10 cellular contexts compared by ENCODE assay signal in the genomic region with DNA sequence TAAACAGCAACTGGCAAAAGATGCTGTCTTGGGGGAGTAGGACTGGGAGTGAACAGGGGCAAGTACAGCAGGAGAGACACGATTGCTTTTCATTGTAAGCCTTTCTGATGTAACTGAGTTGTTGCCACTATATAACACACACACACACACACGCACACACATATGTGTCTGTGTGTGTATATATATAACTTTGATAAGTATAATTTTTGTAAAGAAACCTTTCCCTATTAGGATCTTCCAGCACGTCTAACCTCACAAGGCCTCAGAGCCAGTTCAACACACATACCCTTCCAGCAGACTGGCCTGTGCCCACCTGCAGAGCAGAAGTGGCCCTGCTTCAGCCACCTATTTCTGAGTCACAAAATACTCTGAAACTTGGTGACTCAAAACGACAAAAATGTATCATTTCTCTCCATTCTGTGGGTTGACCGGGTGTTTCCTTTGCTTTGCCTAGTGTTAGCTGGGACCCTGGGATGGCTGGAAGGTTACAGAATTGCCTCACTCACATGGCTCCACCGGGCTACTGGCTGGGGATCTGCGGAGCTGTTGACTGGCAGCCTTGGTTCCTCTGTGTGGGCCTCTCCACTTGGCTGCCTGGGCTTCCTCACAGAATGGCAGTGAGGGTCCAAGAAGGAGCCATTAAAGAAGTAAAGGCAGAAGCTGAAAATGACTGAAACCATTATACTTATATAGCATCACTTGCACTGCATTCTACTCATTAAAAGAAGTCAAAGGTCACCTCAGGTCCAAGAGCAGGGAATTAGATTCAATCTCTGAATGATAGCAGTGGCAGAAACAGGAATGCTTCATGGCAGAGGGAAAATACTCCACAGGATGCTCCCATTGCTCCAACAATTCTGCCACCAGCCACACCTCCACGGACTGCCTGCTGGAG.
DNase-seq lines count a peak whose midpoint lies in the region; ATAC-seq and TF ChIP-seq lines count a peak whose summit lies in the region.
"Had no signal": no experiment of that assay in that cellular context is flagged by ENCODE, and none has a peak within 500 bp of the region (broad histone marks: within the 10 kb centered on the region; RNA-seq: fewer than 3 reads in every experiment).

No MANE protein-coding gene starts in this region.

- no peaks in the 10 kb centered on the region for H3K36me3 ChIP-seq in upper lobe of left lung
- H3K36me3 ChIP-seq in GM23338 (ENCODE audit: insufficient read depth): no peaks in the 10 kb centered on the region

- H3K79me2 ChIP-seq in GM23338 (replicated peaks; ENCODE audit: insufficient read depth): no peaks in the 10 kb centered on the region

- no peaks in the 10 kb centered on the region for H3K9me3 Mint-ChIP-seq in activated CD8-positive, alpha-beta T cell treated with anti-CD3 and anti-CD28 coated beads for 36 hours
- no peaks in the 10 kb centered on the region for H3K9me3 Mint-ChIP-seq in GM23338
- H3K9me3 Mint-ChIP-seq: activated naive CD8-positive, alpha-beta T cell treated with anti-CD3 and anti-CD28 coated beads, Interleukin-2, amount 10 ng/mL, durations not matched to agents 7 days and 5 days had no signal

- H3F3A ChIP-seq in GM23338 (replicated peaks; ENCODE audit: low read depth): no peaks in the 10 kb centered on the region

- peak; percentile 96 for ATAC-seq in HG02852 (IDR thresholded peaks at IDR 0.05; ENCODE audit: unreplicated experiment)
- peak; percentile 88 for ATAC-seq in activated CD8-positive, alpha-beta T cell treated with anti-CD3 and anti-CD28 coated beads for 36 hours
- no peak for ATAC-seq in upper lobe of left lung (ENCODE audit: low FRiP score in 2 of 2)
- ATAC-seq in GM23338: no peak

- WGBS in upper lobe of left lung, 2 donors: 80 to 85% methylated on average over 8 of the region's 8 CpGs

- POLR2A ChIA-PET in activated CD8-positive, alpha-beta T cell treated with anti-CD3 and anti-CD28 coated beads for 36 hours (lab: Charles Lee): no interaction called here

- no peak overlapping the region for H2AFZ ChIP-seq in GM23338

- H3K9me2 ChIP-seq in GM23338 (ENCODE audit: insufficient read depth): no peaks in the 10 kb centered on the region

- CTCF ChIA-PET in activated CD8-positive, alpha-beta T cell treated with anti-CD3 and anti-CD28 coated beads for 36 hours (lab: Charles Lee): no interaction called here

- H3K27ac Mint-ChIP-seq in activated CD8-positive, alpha-beta T cell treated with anti-CD3 and anti-CD28 coated beads for 36 hours: peak overlapping the region; percentile 23
- no peak overlapping the region for H3K27ac Mint-ChIP-seq in GM23338
- H3K27ac Mint-ChIP-seq: activated naive CD8-positive, alpha-beta T cell treated with anti-CD3 and anti-CD28 coated beads, Interleukin-2, amount 10 ng/mL, durations not matched to agents 7 days and 5 days had no signal

- peaks cover 6 to 26% (median 18%) of the 10 kb centered on the region in 4 donors for H3K4me1 ChIP-seq in upper lobe of left lung
- H3K4me1 ChIP-seq in GM23338 (ENCODE audit: insufficient read depth): peaks cover 15% of the 10 kb centered on the region

- H3K4me2 ChIP-seq in GM23338: no peak overlapping the region

- intact Hi-C loops in activated CD8-positive, alpha-beta T cell treated with anti-CD3 and anti-CD28 coated beads for 36 hours (cut with micrococcal nuclease): no loop called here

- TF ChIP-seq EP300 in upper lobe of left lung (IDR thresholded peaks at IDR 0.05): no peak

- no peak for TF ChIP-seq POLR2A in upper lobe of left lung (IDR thresholded peaks at IDR 0.05)

- H3K27me3 ChIP-seq in upper lobe of left lung: no peaks in the 10 kb centered on the region
- no peaks in the 10 kb centered on the region for H3K27me3 ChIP-seq in GM23338 (ENCODE audit: insufficient read depth)

- H3K9me3 ChIP-seq in upper lobe of left lung: no peaks in the 10 kb centered on the region

- H3K27ac ChIP-seq in upper lobe of left lung (peak overlapping the region; percentile 63 to 85 (median 76)), GM23338 (ENCODE audit: low read depth) (no peak overlapping the region)

- no peak overlapping the region for H3K4me3 ChIP-seq in upper lobe of left lung
- no peak overlapping the region for H3K4me3 ChIP-seq in GM23338

- no peak overlapping the region for H3K4me3 Mint-ChIP-seq in activated CD8-positive, alpha-beta T cell treated with anti-CD3 and anti-CD28 coated beads for 36 hours
- H3K4me3 Mint-ChIP-seq in GM23338: no peak overlapping the region
- H3K4me3 Mint-ChIP-seq: activated naive CD8-positive, alpha-beta T cell treated with anti-CD3 and anti-CD28 coated beads, Interleukin-2, amount 10 ng/mL, durations not matched to agents 7 days and 5 days had no signal

- H3K27me3 Mint-ChIP-seq in activated CD8-positive, alpha-beta T cell treated with anti-CD3 and anti-CD28 coated beads for 36 hours: no peaks in the 10 kb centered on the region
- H3K27me3 Mint-ChIP-seq in GM23338 (ENCODE audit: insufficient read depth, low read depth, poor library complexity): peaks cover 7% of the 10 kb centered on the region

- H4K20me1 ChIP-seq in GM23338 (replicated peaks; ENCODE audit: insufficient read depth): no peaks in the 10 kb centered on the region

- no peaks in the 10 kb centered on the region for H3K36me3 Mint-ChIP-seq in activated CD8-positive, alpha-beta T cell treated with anti-CD3 and anti-CD28 coated beads for 36 hours (ENCODE audit: low read depth)
- no peaks in the 10 kb centered on the region for H3K36me3 Mint-ChIP-seq in GM23338 (ENCODE audit: low read depth)
- H3K36me3 Mint-ChIP-seq: activated naive CD8-positive, alpha-beta T cell treated with anti-CD3 and anti-CD28 coated beads, Interleukin-2, amount 10 ng/mL, durations not matched to agents 7 days and 5 days had no signal

- TF ChIP-seq CTCF in activated CD8-positive, alpha-beta T cell treated with anti-CD3 and anti-CD28 coated beads for 36 hours (IDR thresholded peaks at IDR 0.05): no peak
- TF ChIP-seq CTCF in upper lobe of left lung (IDR thresholded peaks at IDR 0.05): no peak
- TF ChIP-seq CTCF in GM23338 (conservative IDR thresholded peaks at IDR 0.05; ENCODE audit: low read depth in 2 of 2): no peak

- peak; percentile 45 for DNase-seq in stimulated activated CD4-positive, alpha-beta T cell treated with anti-CD3 and anti-CD28 coated beads, Interleukin-15, amount 100 ng/mL, for 24 hours
- no peak for DNase-seq in stimulated activated CD4-positive, alpha-beta T cell treated with anti-CD3 and anti-CD28 coated beads, Interleukin-12 subunit alpha, Interleukin-12 subunit beta, amount 100 ng/mL, for 4 hours
- peak; percentile 62 for DNase-seq in activated CD8-positive, alpha-beta T cell treated with anti-CD3 and anti-CD28 coated beads for 36 hours
- DNase-seq in upper lobe of left lung: no peak
- no peak for DNase-seq in NCI-H510A (lab: John Stamatoyannopoulos, UW)
- DNase-seq in dedifferentiated amniotic fluid mesenchymal stem cell (ENCODE audit: extremely low spot score): no peak
- DNase-seq in GM23338 (ENCODE audit: low spot score): no peak
- DNase-seq: activated naive CD8-positive, alpha-beta T cell treated with anti-CD3 and anti-CD28 coated beads, Interleukin-2, amount 10 ng/mL, durations not matched to agents 7 days and 5 days; DMS153 had no signal

- peaks cover 13% of the 10 kb centered on the region for H3K4me1 Mint-ChIP-seq in activated CD8-positive, alpha-beta T cell treated with anti-CD3 and anti-CD28 coated beads for 36 hours (ENCODE audit: low read depth)
- H3K4me1 Mint-ChIP-seq in GM23338: peaks cover 39% of the 10 kb centered on the region

TF ChIP-seq in GM23338, 12 proteins besides CTCF, POLR2A, EP300 and RAD21 (continues in another document):
- no peak for TF ChIP-seq EZH2phosphoT487 (IDR thresholded peaks at IDR 0.05; ENCODE audit: unreplicated experiment)
- TF ChIP-seq JUNB (IDR thresholded peaks at IDR 0.05; ENCODE audit: unreplicated experiment): no peak
- TF ChIP-seq CREB1 (CRISPR knock-in tag; IDR thresholded peaks at IDR 0.05; ENCODE audit: low read depth): no peak
- TF ChIP-seq NANOG (IDR thresholded peaks at IDR 0.05; ENCODE audit: borderline replicate concordance): no peak
- TF ChIP-seq, protein P1, sequence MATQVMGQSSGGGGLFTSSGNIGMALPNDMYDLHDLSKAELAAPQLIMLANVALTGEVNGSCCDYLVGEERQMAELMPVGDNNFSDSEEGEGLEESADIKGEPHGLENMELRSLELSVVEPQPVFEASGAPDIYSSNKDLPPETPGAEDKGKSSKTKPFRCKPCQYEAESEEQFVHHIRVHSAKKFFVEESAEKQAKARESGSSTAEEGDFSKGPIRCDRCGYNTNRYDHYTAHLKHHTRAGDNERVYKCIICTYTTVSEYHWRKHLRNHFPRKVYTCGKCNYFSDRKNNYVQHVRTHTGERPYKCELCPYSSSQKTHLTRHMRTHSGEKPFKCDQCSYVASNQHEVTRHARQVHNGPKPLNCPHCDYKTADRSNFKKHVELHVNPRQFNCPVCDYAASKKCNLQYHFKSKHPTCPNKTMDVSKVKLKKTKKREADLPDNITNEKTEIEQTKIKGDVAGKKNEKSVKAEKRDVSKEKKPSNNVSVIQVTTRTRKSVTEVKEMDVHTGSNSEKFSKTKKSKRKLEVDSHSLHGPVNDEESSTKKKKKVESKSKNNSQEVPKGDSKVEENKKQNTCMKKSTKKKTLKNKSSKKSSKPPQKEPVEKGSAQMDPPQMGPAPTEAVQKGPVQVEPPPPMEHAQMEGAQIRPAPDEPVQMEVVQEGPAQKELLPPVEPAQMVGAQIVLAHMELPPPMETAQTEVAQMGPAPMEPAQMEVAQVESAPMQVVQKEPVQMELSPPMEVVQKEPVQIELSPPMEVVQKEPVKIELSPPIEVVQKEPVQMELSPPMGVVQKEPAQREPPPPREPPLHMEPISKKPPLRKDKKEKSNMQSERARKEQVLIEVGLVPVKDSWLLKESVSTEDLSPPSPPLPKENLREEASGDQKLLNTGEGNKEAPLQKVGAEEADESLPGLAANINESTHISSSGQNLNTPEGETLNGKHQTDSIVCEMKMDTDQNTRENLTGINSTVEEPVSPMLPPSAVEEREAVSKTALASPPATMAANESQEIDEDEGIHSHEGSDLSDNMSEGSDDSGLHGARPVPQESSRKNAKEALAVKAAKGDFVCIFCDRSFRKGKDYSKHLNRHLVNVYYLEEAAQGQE (IDR thresholded peaks at IDR 0.05; ENCODE audit: unreplicated experiment): no peak

Comparison
In these comparisons a context has a peak if more than half of its experiments do, and no peak if none do; other contexts are left out.
1. DNase-seq: peak in stimulated activated CD4-positive, alpha-beta T cell treated with anti-CD3 and anti-CD28 coated beads, Interleukin-15, amount 100 ng/mL, for 24 hours (single experiment) and activated CD8-positive, alpha-beta T cell treated with anti-CD3 and anti-CD28 coated beads for 36 hours (single experiment); none in stimulated activated CD4-positive, alpha-beta T cell treated with anti-CD3 and anti-CD28 coated beads, Interleukin-12 subunit alpha, Interleukin-12 subunit beta, amount 100 ng/mL, for 4 hours (single experiment), upper lobe of left lung (0 of 2), NCI-H510A (single experiment), dedifferentiated amniotic fluid mesenchymal stem cell (single experiment) and GM23338 (single experiment).
2. ATAC-seq: peak in HG02852 (single experiment) and activated CD8-positive, alpha-beta T cell treated with anti-CD3 and anti-CD28 coated beads for 36 hours (single experiment); none in upper lobe of left lung (0 of 2) and GM23338 (single experiment).